14 cellular contexts compared by ENCODE assay signal in genomic region chr16:56941092-56941491, GRCh38. TPM values are rescaled to one million over a fixed set of nuclear protein-coding genes. Genes with fewer than 3 reads are reported as not detected.
DNase-seq lines count a peak whose midpoint lies in the region; ATAC-seq and TF ChIP-seq lines count a peak whose summit lies in the region.
"Had no signal": no experiment of that assay in that cellular context is flagged by ENCODE, and none has a peak within 500 bp of the region (broad histone marks: within the 10 kb centered on the region; RNA-seq: fewer than 3 reads in every experiment).

No MANE protein-coding gene starts in this region.

- peaks cover 95% of the 10 kb centered on the region for H3K4me1 Mint-ChIP-seq in activated T-cell treated with anti-CD3 and anti-CD28 coated beads, Interleukin-2, amount 50 U/mL, for 72 hours (ENCODE audit: low read depth)
- peaks cover 87% of the 10 kb centered on the region for H3K4me1 Mint-ChIP-seq in activated naive CD8-positive, alpha-beta T cell treated with anti-CD3 and anti-CD28 coated beads for 36 hours

- no peak for DNase-seq in activated T-cell treated with anti-CD3 and anti-CD28 coated beads, Interleukin-2, amount 50 U/mL, for 72 hours
- DNase-seq in activated T-cell treated with anti-CD3 and anti-CD28 coated beads, Interleukin-2, amount 50 U/mL, for 48 hours: no peak
- DNase-seq in Karpas-422 (no peak), spleen (peak; percentile 3), caudate nucleus (lab: John Stamatoyannopoulos, UW) (no peak), amniotic stem cell (lab: John Stamatoyannopoulos, UW) (no peak)
- DNase-seq in activated naive CD8-positive, alpha-beta T cell treated with anti-CD3 and anti-CD28 coated beads for 36 hours: no peak
- DNase-seq in stimulated activated CD4-positive, alpha-beta T cell treated with anti-CD3 and anti-CD28 coated beads, Interleukin-2, amount 100 ng/mL, for 24 hours: no peak
- DNase-seq: CD4-positive, alpha-beta T cell; DMS79 treated with DMSO at 0.1 percent for 48 hours; foreskin keratinocyte; NCI-H524 treated with DMSO at 0.1 percent for 48 hours; retina had no signal

- H3K27me3 ChIP-seq in Karpas-422 (ENCODE audit: low read length) (no peaks in the 10 kb centered on the region), spleen (replicated peaks in 1 of 7) (no peaks in the 10 kb centered on the region)
- H3K27me3 ChIP-seq: foreskin keratinocyte had no signal

- H3K4me1 ChIP-seq in Karpas-422 (ENCODE audit: low read length): peaks cover 60% of the 10 kb centered on the region
- H3K4me1 ChIP-seq in spleen: peaks cover 16 to 93% (median 68%) of the 10 kb centered on the region in 6 donors

- peaks cover 44 to 68% of the 10 kb centered on the region in 2 donors for H3K36me3 Mint-ChIP-seq in activated T-cell treated with anti-CD3 and anti-CD28 coated beads, Interleukin-2, amount 50 U/mL, for 72 hours (ENCODE audit: insufficient read depth in 2 of 2)
- H3K36me3 Mint-ChIP-seq in activated naive CD8-positive, alpha-beta T cell treated with anti-CD3 and anti-CD28 coated beads for 36 hours: peaks cover 86% of the 10 kb centered on the region

- H3K36me3 ChIP-seq in Karpas-422 (ENCODE audit: insufficient read depth, low read length): peaks cover 82% of the 10 kb centered on the region
- peaks cover 15 to 100% (median 96%) of the 10 kb centered on the region in 6 donors for H3K36me3 ChIP-seq in spleen

- no peak for TF ChIP-seq CTCF in spleen (IDR thresholded peaks at IDR 0.05 in 8 of 11, conservative IDR thresholded peaks at IDR 0.05 in 3 of 11)

- 0 out of 2 replicates have a peak, but pooled peaks cover 3% of the 10 kb centered on the region for H4K20me1 ChIP-seq in Karpas-422 (ENCODE audit: insufficient read depth, low read depth, low read length)

- no peaks in the 10 kb centered on the region for H3K9me3 ChIP-seq in Karpas-422 (ENCODE audit: low read length)
- no peaks in the 10 kb centered on the region for H3K9me3 ChIP-seq in spleen

- no peak overlapping the region for H3K9ac ChIP-seq in Karpas-422 (ENCODE audit: low read length)

- H3K27ac Mint-ChIP-seq in activated T-cell treated with anti-CD3 and anti-CD28 coated beads, Interleukin-2, amount 50 U/mL, for 72 hours: no peak overlapping the region
- peak overlapping the region; percentile 97 for H3K27ac Mint-ChIP-seq in activated naive CD8-positive, alpha-beta T cell treated with anti-CD3 and anti-CD28 coated beads for 36 hours
- H3K27ac Mint-ChIP-seq: CD4-positive, alpha-beta T cell had no signal

- H2AFZ ChIP-seq in Karpas-422 (ENCODE audit: low read length): no peak overlapping the region

- H3K4me3 ChIP-seq in Karpas-422 (ENCODE audit: low read length) (no peak overlapping the region), spleen (peak overlapping the region in 1 of 8 donors; percentile 0)
- H3K4me3 ChIP-seq: SK-N-MC had no signal

- H3K27me3 Mint-ChIP-seq in activated T-cell treated with anti-CD3 and anti-CD28 coated beads, Interleukin-2, amount 50 U/mL, for 72 hours (ENCODE audit: low read depth): no peaks in the 10 kb centered on the region
- H3K27me3 Mint-ChIP-seq in activated naive CD8-positive, alpha-beta T cell treated with anti-CD3 and anti-CD28 coated beads for 36 hours: no peaks in the 10 kb centered on the region
- H3K27me3 Mint-ChIP-seq: CD4-positive, alpha-beta T cell had no signal

- ATAC-seq in activated T-cell treated with anti-CD3 and anti-CD28 coated beads, Interleukin-2, amount 50 U/mL, for 72 hours (replicated peaks in 1 of 2): no peak
- ATAC-seq: foreskin keratinocyte had no signal

- H3K27ac ChIP-seq in Karpas-422 (ENCODE audit: low read length) (peak overlapping the region; percentile 56), spleen (peak overlapping the region in 4 of 8 donors; percentile 18 to 81 (median 44)), caudate nucleus (ENCODE audit: low read depth, low read length) (no peak overlapping the region)
- H3K27ac ChIP-seq: foreskin keratinocyte, SK-N-MC had no signal

- 36 to 62% (median 55%) methylated on average over 2 of the region's 2 CpGs for WGBS in spleen, 5 donors

- H3K4me3 Mint-ChIP-seq in activated T-cell treated with anti-CD3 and anti-CD28 coated beads, Interleukin-2, amount 50 U/mL, for 72 hours: peak overlapping the region; percentile 27 to 41
- H3K4me3 Mint-ChIP-seq in activated naive CD8-positive, alpha-beta T cell treated with anti-CD3 and anti-CD28 coated beads for 36 hours: no peak overlapping the region
- H3K4me3 Mint-ChIP-seq: CD4-positive, alpha-beta T cell had no signal

- peaks cover 25% of the 10 kb centered on the region for H3K79me2 ChIP-seq in Karpas-422 (ENCODE audit: low read length)

- intact Hi-C loops in spleen (cut with DNase I; ENCODE audit: low total_unique reads): no loop called here

- H3K9me3 Mint-ChIP-seq in activated T-cell treated with anti-CD3 and anti-CD28 coated beads, Interleukin-2, amount 50 U/mL, for 72 hours: no peaks in the 10 kb centered on the region
- no peaks in the 10 kb centered on the region for H3K9me3 Mint-ChIP-seq in activated naive CD8-positive, alpha-beta T cell treated with anti-CD3 and anti-CD28 coated beads for 36 hours
- H3K9me3 Mint-ChIP-seq: CD4-positive, alpha-beta T cell had no signal

- peak overlapping the region; percentile 34 for H3K4me2 ChIP-seq in Karpas-422 (ENCODE audit: low read depth, low read length, poor library complexity, severe bottlenecking)

- TF ChIP-seq POLR2A in spleen (IDR thresholded peaks at IDR 0.05): no peak

- H3K9me2 ChIP-seq in Karpas-422 (replicated peaks; ENCODE audit: insufficient read depth, low read length): no peaks in the 10 kb centered on the region

RNA-seq across cellular contexts. Expression of gene HERPUD1, which starts 9.2 kb away (rescaled TPM):
- total RNA-seq in activated T-cell treated with anti-CD3 and anti-CD28 coated beads, Interleukin-2, amount 50 U/mL, for 72 hours: 100 to 1,000 TPM; 350 to 403 TPM
- 98.1 and 112 TPM in 2 replicates for total RNA-seq in Karpas-422 (2014; rRNA removed; shearing (Covaris generic); ENCODE audit: low replicate concordance)
- 100 to 1,000 TPM; 143 to 149 TPM for total RNA-seq in activated naive CD8-positive, alpha-beta T cell treated with anti-CD3 and anti-CD28 coated beads for 36 hours
- 100 to 1,000 TPM; 162 to 370 (median 205) TPM for total RNA-seq in spleen
- polyA plus RNA-seq in spleen: 100 to 1,000 TPM in 1 of 3 donors, 10 to 100 TPM in 2; 84.1 to 105 (median 92.5) TPM

RNA-seq across cellular contexts. Expression of gene CETP, which starts 20.7 kb away (rescaled TPM):
- total RNA-seq in activated T-cell treated with anti-CD3 and anti-CD28 coated beads, Interleukin-2, amount 50 U/mL, for 72 hours: under 1 TPM in 1 of 2 donors, not detected in 1; 0.36 TPM
- 0.32 and 0.48 TPM in 2 replicates for total RNA-seq in Karpas-422 (2014; rRNA removed; shearing (Covaris generic); ENCODE audit: low replicate concordance)
- under 1 TPM in 1 of 2 experiments, not detected in 1; 0.12 TPM for total RNA-seq in activated naive CD8-positive, alpha-beta T cell treated with anti-CD3 and anti-CD28 coated beads for 36 hours
- 10 to 100 TPM; 15.4 to 73.8 (median 34.5) TPM for total RNA-seq in spleen
- polyA plus RNA-seq in spleen: 10 to 100 TPM in 1 of 3 donors, 1 to 10 TPM in 2; 7.6 to 13.8 (median 9.8) TPM
- total RNA-seq: CD4-positive, alpha-beta T cell; foreskin keratinocyte had no signal
- polyA plus RNA-seq: foreskin keratinocyte had no signal

RNA-seq across cellular contexts. Expression of gene NLRC5, which starts 48.3 kb away (rescaled TPM):
- total RNA-seq in activated T-cell treated with anti-CD3 and anti-CD28 coated beads, Interleukin-2, amount 50 U/mL, for 72 hours: 100 to 1,000 TPM; 239 to 256 TPM
- total RNA-seq in Karpas-422 (2014; rRNA removed; shearing (Covaris generic); ENCODE audit: low replicate concordance): 103 and 116 TPM in 2 replicates
- total RNA-seq in activated naive CD8-positive, alpha-beta T cell treated with anti-CD3 and anti-CD28 coated beads for 36 hours: 100 to 1,000 TPM; 142 to 151 TPM
- total RNA-seq in spleen: 100 to 1,000 TPM; 206 to 401 (median 237) TPM
- 100 to 1,000 TPM in 2 of 3 donors, 10 to 100 TPM in 1; 52.0 to 175 (median 161) TPM for polyA plus RNA-seq in spleen

Comparison
In these comparisons a context has a peak if more than half of its experiments do, and no peak if none do; other contexts are left out.
1. RNA of gene CETP, which starts 20.7 kb away (total RNA-seq): 15.4 to 73.8 TPM in spleen; 0.32 to 0.48 TPM in Karpas-422, 0.36 TPM in activated T-cell treated with anti-CD3 and anti-CD28 coated beads, Interleukin-2, amount 50 U/mL, for 72 hours and 0.12 TPM in activated naive CD8-positive, alpha-beta T cell treated with anti-CD3 and anti-CD28 coated beads for 36 hours; every median in the first group is over 10 times any median in the second.